ENCODE assay signal across 24 cellular contexts in the genomic region with DNA sequence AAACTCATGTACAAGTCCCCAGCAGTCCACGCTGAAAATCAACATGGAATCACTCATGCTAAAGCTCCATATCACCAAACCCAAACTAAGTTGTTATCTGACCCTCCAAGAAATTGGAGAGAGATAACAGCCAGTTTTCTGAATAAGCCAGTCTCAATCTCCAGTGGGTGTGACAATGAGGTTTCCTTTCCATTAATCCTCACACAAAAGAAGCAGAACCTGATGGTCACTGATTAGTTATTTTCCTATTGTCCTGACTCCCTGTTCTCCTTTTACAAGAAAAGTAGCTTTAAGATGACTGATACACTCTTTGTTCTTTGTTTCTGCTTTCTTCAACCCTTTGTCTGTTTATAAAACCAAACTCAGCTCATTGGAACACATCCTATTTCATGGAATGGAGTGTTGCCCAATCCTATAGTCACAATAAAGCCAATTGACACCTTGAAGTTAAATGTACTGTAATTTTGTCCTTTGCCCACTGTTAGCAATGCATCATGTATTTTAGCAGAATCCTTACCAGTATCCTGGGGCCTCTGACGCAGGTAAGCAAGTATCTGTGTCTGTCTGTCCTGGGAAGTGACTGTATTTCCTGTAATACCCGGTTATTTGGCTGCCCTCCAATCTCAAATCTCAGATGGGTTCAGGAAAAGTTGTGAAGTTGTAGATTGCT. TPM values are rescaled to one million over a fixed set of nuclear protein-coding genes. Genes with fewer than 3 reads are reported as not detected.
DNase-seq lines count a peak whose midpoint lies in the region; ATAC-seq, FAIRE-seq and TF ChIP-seq lines count a peak whose summit lies in the region.
"Had no signal": no experiment of that assay in that cellular context is flagged by ENCODE, and none has a peak within 500 bp of the region (broad histone marks: within the 10 kb centered on the region; RNA-seq: fewer than 3 reads in every experiment).

No MANE protein-coding gene starts in this region.

- no peak overlapping the region for H4K91ac ChIP-seq in IMR-90 (ENCODE audit: insufficient read depth, low read depth, low read length)

- H3K4me3 ChIP-seq in IMR-90 (ENCODE audit: insufficient read depth, low read depth, low read length): no peak overlapping the region
- H3K4me3 ChIP-seq in astrocyte (ENCODE audit: insufficient read depth, low read depth, low read length): no peak overlapping the region
- H3K4me3 ChIP-seq in fibroblast of mammary gland (ENCODE audit: control insufficient read depth, low read depth, low read length): no peak overlapping the region
- no peak overlapping the region for H3K4me3 ChIP-seq in SJCRH30
- H3K4me3 ChIP-seq: gastrocnemius medialis, SJSA1, spleen had no signal

- no peak overlapping the region for H2AK9ac ChIP-seq in IMR-90 (replicated peaks; ENCODE audit: low read depth, low read length, poor library complexity)

- no peak for TF ChIP-seq RAD21 in IMR-90 (IDR thresholded peaks at IDR 0.05; ENCODE audit: low read length)

- H3K4me3 Mint-ChIP-seq in astrocyte (ENCODE audit: unreplicated experiment) (no peak overlapping the region), Calu3 (ENCODE audit: low read depth, unreplicated experiment) (no peak overlapping the region)
- H3K4me3 Mint-ChIP-seq: activated naive CD8-positive, alpha-beta T cell treated with anti-CD3 and anti-CD28 coated beads, Interleukin-2, amount 10 ng/mL, durations not matched to agents 7 days and 5 days; CD4-positive, alpha-beta T cell; dendritic cell treated with granulocyte-macrophage colony-stimulating factor and Interleukin-4, amounts not matched to agents 40 ng/mL and 50 ng/mL, for 4 days; WTC11 had no signal

- no CpG with 5 or more reads among the region's 3 CpGs for WGBS in IMR-90 (ENCODE audit: extremely low coverage in 2 of 2, insufficient read length in 1 of 2), 2 experiments

- no peak overlapping the region for H3K18ac ChIP-seq in IMR-90 (ENCODE audit: low read depth, low read length)

- no peak overlapping the region for H3K27ac Mint-ChIP-seq in astrocyte (ENCODE audit: unreplicated experiment)
- no peak overlapping the region for H3K27ac Mint-ChIP-seq in Calu3 (ENCODE audit: unreplicated experiment)
- H3K27ac Mint-ChIP-seq: activated naive CD8-positive, alpha-beta T cell treated with anti-CD3 and anti-CD28 coated beads, Interleukin-2, amount 10 ng/mL, durations not matched to agents 7 days and 5 days; CD4-positive, alpha-beta T cell; dendritic cell treated with granulocyte-macrophage colony-stimulating factor and Interleukin-4, amounts not matched to agents 40 ng/mL and 50 ng/mL, for 4 days; WTC11 had no signal

- peaks cover 2% of the 10 kb centered on the region for H3K4me1 Mint-ChIP-seq in astrocyte (ENCODE audit: low read depth, unreplicated experiment)
- peaks cover 9% of the 10 kb centered on the region for H3K4me1 Mint-ChIP-seq in Calu3 (ENCODE audit: low read depth, unreplicated experiment)
- H3K4me1 Mint-ChIP-seq: activated naive CD8-positive, alpha-beta T cell treated with anti-CD3 and anti-CD28 coated beads, Interleukin-2, amount 10 ng/mL, durations not matched to agents 7 days and 5 days had no signal

- H2AFZ ChIP-seq in IMR-90 (replicated peaks; ENCODE audit: low read length, poor library complexity) (no peak overlapping the region), astrocyte (ENCODE audit: low read depth, low read length) (no peak overlapping the region)

- H2BK20ac ChIP-seq in IMR-90 (ENCODE audit: low read depth, low read length): no peak overlapping the region

- H2BK15ac ChIP-seq in IMR-90 (ENCODE audit: low read depth, low read length): no peak overlapping the region

- H4K8ac ChIP-seq in IMR-90 (ENCODE audit: low read depth in 2 of 2, low read length in 2 of 2): no peak overlapping the region

- BruUV-seq in IMR-90 (replicated peaks; lab: Mats Ljungman, UMichigan) (no TSS peak), Calu3 (replicated peaks; lab: Mats Ljungman, UMichigan) (no TSS peak)

- H3K9ac ChIP-seq in IMR-90 (ENCODE audit: low read depth, low read length) (no peak overlapping the region), astrocyte (ENCODE audit: low read length) (no peak overlapping the region)

- H3K27me3 ChIP-seq in IMR-90 (ENCODE audit: control insufficient read depth, insufficient read depth, low read length) (peaks cover 26% of the 10 kb centered on the region), astrocyte (ENCODE audit: insufficient read depth, low read length) (peaks cover 6% of the 10 kb centered on the region), SJCRH30 (no peaks in the 10 kb centered on the region)
- H3K27me3 ChIP-seq: SJSA1 had no signal

- dilution Hi-C loops in IMR-90 (cut with HindIII; ENCODE audit: low sequenced_read_pairs, unreplicated experiment): no loop called here

- H2AK5ac ChIP-seq in IMR-90 (ENCODE audit: low read depth, low read length): no peak overlapping the region

- H3K27ac ChIP-seq in IMR-90 (ENCODE audit: insufficient read depth, low read length) (no peak overlapping the region), astrocyte (ENCODE audit: low read depth, low read length) (no peak overlapping the region), SJCRH30 (no peak overlapping the region)
- H3K27ac ChIP-seq: gastrocnemius medialis, SJSA1, spleen had no signal

- CTCF ChIA-PET in IMR-90 (lab: Yijun Ruan, JAX) (no interaction called here), Calu3 (lab: Charles Lee) (no interaction called here)

- H3K56ac ChIP-seq in IMR-90 (ENCODE audit: extremely low read depth, insufficient read depth, low read length): no peak overlapping the region

- POLR2A ChIA-PET in IMR-90 (lab: Charles Lee; ENCODE audit: unreplicated experiment): no interaction called here

- ATAC-seq in IMR-90 (ENCODE audit: low read depth): no peak
- ATAC-seq: gastrocnemius medialis, WTC11 had no signal

- in situ Hi-C loops in IMR-90 (cut with MboI; ENCODE audit: low sequenced_read_pairs): no loop called here

- H2BK120ac ChIP-seq in IMR-90 (ENCODE audit: low read depth, low read length): no peak overlapping the region

- DNase-seq in IMR-90: peak; percentile 23
- DNase-seq in astrocyte (ENCODE audit: low read depth): peak; percentile 51
- DNase-seq in fibroblast of mammary gland (ENCODE audit: low read depth): peak; percentile 19
- DNase-seq in non-pigmented ciliary epithelial cell (ENCODE audit: low read depth): peak; percentile 4
- DNase-seq in Calu3: no peak
- no peak for DNase-seq in SJCRH30
- no peak for DNase-seq in NCI-H1105 (lab: John Stamatoyannopoulos, UW)
- DNase-seq in DMS 273 (lab: John Stamatoyannopoulos, UW; ENCODE audit: unreplicated experiment): no peak
- DNase-seq: activated effector memory CD4-positive, alpha-beta T cell treated with Interleukin-2 at 50 U/mL for 16 hours; activated naive CD8-positive, alpha-beta T cell treated with anti-CD3 and anti-CD28 coated beads, Interleukin-2, amount 10 ng/mL, durations not matched to agents 7 days and 5 days; CD4-positive, alpha-beta T cell; gastrocnemius medialis; GDM1; kidney; NCI-H1048; NCI-H1930; nucleus accumbens; spleen; stimulated activated CD4-positive, alpha-beta T cell treated with anti-CD3 and anti-CD28 coated beads, Interleukin-4, amount 100 ng/mL, for 1 hour; stimulated activated naive CD4-positive, alpha-beta T cell treated with Interleukin-2 at 50 U/mL for 16 hours; T-helper 2 cell had no signal

- no peak overlapping the region for H3K4ac ChIP-seq in IMR-90 (ENCODE audit: low read depth, low read length)

- no peak overlapping the region for H4K5ac ChIP-seq in IMR-90 (ENCODE audit: low read depth, low read length)

- H3K27me3 Mint-ChIP-seq in astrocyte (ENCODE audit: low read depth, unreplicated experiment): peaks cover 11% of the 10 kb centered on the region
- peaks cover 66% of the 10 kb centered on the region for H3K27me3 Mint-ChIP-seq in Calu3 (ENCODE audit: unreplicated experiment)
- H3K27me3 Mint-ChIP-seq: CD4-positive, alpha-beta T cell had no signal

- H3K79me1 ChIP-seq in IMR-90 (ENCODE audit: low read depth in 1 of 2, low read length in 2 of 2): no peaks in the 10 kb centered on the region

- H3K9me3 ChIP-seq in IMR-90 (ENCODE audit: control insufficient read depth, insufficient read depth, low read length): peaks cover 8% of the 10 kb centered on the region
- H3K9me3 ChIP-seq in astrocyte (ENCODE audit: insufficient read depth, low read depth, low read length): no peaks in the 10 kb centered on the region
- H3K9me3 ChIP-seq in SJCRH30 (replicated peaks): no peaks in the 10 kb centered on the region
- H3K9me3 ChIP-seq: gastrocnemius medialis, SJSA1 had no signal

- H3K36me3 Mint-ChIP-seq in astrocyte (ENCODE audit: low read depth, unreplicated experiment) (no peaks in the 10 kb centered on the region), Calu3 (ENCODE audit: insufficient read depth, unreplicated experiment) (no peaks in the 10 kb centered on the region)
- H3K36me3 Mint-ChIP-seq: activated naive CD8-positive, alpha-beta T cell treated with anti-CD3 and anti-CD28 coated beads, Interleukin-2, amount 10 ng/mL, durations not matched to agents 7 days and 5 days had no signal

- intact Hi-C loops in IMR-90 (cut with micrococcal nuclease): no loop called here
- intact Hi-C loops in Calu3 (cut with micrococcal nuclease; ENCODE audit: unreplicated experiment): no loop called here

- H3K79me2 ChIP-seq in astrocyte (ENCODE audit: insufficient read depth, low read length): no peaks in the 10 kb centered on the region

- H3K9me3 Mint-ChIP-seq in astrocyte (ENCODE audit: unreplicated experiment) (peaks cover 7% of the 10 kb centered on the region), Calu3 (ENCODE audit: low read depth, unreplicated experiment) (no peaks in the 10 kb centered on the region)
- H3K9me3 Mint-ChIP-seq: CD4-positive, alpha-beta T cell had no signal

- H3K9me1 ChIP-seq in IMR-90 (ENCODE audit: insufficient read depth, low read length): no peaks in the 10 kb centered on the region

- no peak overlapping the region for H3K14ac ChIP-seq in IMR-90 (replicated peaks; ENCODE audit: low read depth, low read length)

- H3K4me1 ChIP-seq in IMR-90 (ENCODE audit: control insufficient read depth, insufficient read depth, low read length) (no peaks in the 10 kb centered on the region), astrocyte (ENCODE audit: insufficient read depth, low read length) (no peaks in the 10 kb centered on the region), SJCRH30 (no peaks in the 10 kb centered on the region)
- H3K4me1 ChIP-seq: gastrocnemius medialis, spleen had no signal

- TF ChIP-seq CTCF in IMR-90 (conservative IDR thresholded peaks at IDR 0.05; ENCODE audit: low read depth, low read length) (no peak), astrocyte (IDR thresholded peaks at IDR 0.05; ENCODE audit: insufficient read depth, low read depth, low read length) (no peak), fibroblast of mammary gland (conservative IDR thresholded peaks at IDR 0.05; ENCODE audit: control insufficient read depth, insufficient read depth, low read depth, low read length) (no peak), Calu3 (IDR thresholded peaks at IDR 0.05; ENCODE audit: unreplicated experiment) (no peak)

- no peaks in the 10 kb centered on the region for H3K36me3 ChIP-seq in IMR-90 (ENCODE audit: control insufficient read depth, insufficient read depth, low read length)
- no peaks in the 10 kb centered on the region for H3K36me3 ChIP-seq in astrocyte (ENCODE audit: insufficient read depth, low read length)
- H3K36me3 ChIP-seq in SJCRH30: no peaks in the 10 kb centered on the region
- H3K36me3 ChIP-seq: gastrocnemius medialis, SJSA1, spleen had no signal

- H3K23ac ChIP-seq in IMR-90 (ENCODE audit: low read depth, low read length): no peak overlapping the region

- no peaks in the 10 kb centered on the region for H4K20me1 ChIP-seq in IMR-90 (ENCODE audit: insufficient read depth, low read length)
- H4K20me1 ChIP-seq in astrocyte (ENCODE audit: insufficient read depth, low read length): no peaks in the 10 kb centered on the region

- no peak overlapping the region for H2BK5ac ChIP-seq in IMR-90 (ENCODE audit: low read depth, low read length, poor library complexity, severe bottlenecking)

- H3K4me2 ChIP-seq in IMR-90 (ENCODE audit: low read depth, low read length): no peak overlapping the region
- H3K4me2 ChIP-seq in astrocyte (ENCODE audit: low read length): no peak overlapping the region

- TF ChIP-seq POLR2A in IMR-90 (IDR thresholded peaks at IDR 0.05; ENCODE audit: low read depth, low read length): no peak

- no peak for FAIRE-seq in astrocyte (lab: Jason Lieb, UNC)
- FAIRE-seq: kidney had no signal

RNA-seq across cellular contexts. Expression of gene SH3RF3, which starts 30.6 kb away (rescaled TPM):
- total RNA-seq in IMR-90 (2012; rRNA removed): 3.4 and 3.9 TPM in 2 replicates
- 5.3 and 5.7 TPM in 2 replicates for polyA plus RNA-seq in IMR-90 (2012; rRNA removed)
- 2.9 and 5.9 TPM in 2 replicates for polyA plus RNA-seq in IMR-90 (2012; cell fraction: cytosol; rRNA removed)
- polyA plus RNA-seq in IMR-90 (2012; cell fraction: nucleus; rRNA removed; ENCODE audit: low replicate concordance): 10.7 and 11.0 TPM in 2 replicates
- 7.2 and 7.3 TPM in 2 replicates for total RNA-seq in astrocyte
- 0.17 and 0.29 TPM in 2 replicates for total RNA-seq in Calu3 (2022)
- 0.28 and 0.30 TPM in 2 replicates for total RNA-seq in SJCRH30 (2014; rRNA removed; shearing (Covaris generic))

Comparison
In these comparisons a context has a peak if more than half of its experiments do, and no peak if none do; other contexts are left out.
1. DNase-seq: peak in IMR-90 (single experiment), astrocyte (single experiment), fibroblast of mammary gland (single experiment) and non-pigmented ciliary epithelial cell (single experiment); none in Calu3 (single experiment), SJCRH30 (0 of 2), NCI-H1105 (single experiment) and DMS 273 (single experiment).